8 cellular contexts compared by ENCODE assay signal in the genomic region with DNA sequence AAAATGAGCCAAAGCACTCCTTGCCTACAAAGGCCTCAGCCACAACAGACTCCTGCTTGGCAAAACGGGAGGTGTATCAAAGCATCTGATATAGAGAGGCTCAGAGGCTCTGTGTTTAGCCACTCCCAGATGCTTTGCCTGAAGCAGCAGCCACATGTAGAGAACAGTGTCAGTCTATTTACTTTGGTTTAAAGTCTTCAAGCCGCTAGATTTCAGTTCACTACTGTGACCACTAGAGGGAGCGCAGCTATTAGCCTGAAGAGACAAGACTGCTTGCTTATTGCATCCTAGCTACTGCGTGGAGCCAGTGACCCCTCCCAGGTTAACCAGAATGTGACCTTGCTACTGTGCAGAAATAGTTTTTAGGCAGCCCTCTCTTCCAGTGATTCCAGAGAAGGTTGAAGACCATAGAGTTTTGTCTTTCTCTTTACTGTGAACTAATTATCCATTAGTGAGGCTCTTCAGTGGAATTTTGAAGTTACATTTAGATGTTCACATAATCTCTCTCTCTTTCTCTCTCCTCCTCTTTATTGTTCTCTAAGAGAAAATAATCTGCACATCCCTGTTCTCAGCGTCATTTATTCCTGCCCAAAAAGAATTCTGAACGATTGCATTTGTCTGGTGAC.
A peak's percentile ranks its signal among the peaks of the same experiment; 100 is the strongest.
DNase-seq lines count a peak whose midpoint lies in the region; ATAC-seq and TF ChIP-seq lines count a peak whose summit lies in the region.

No MANE protein-coding gene starts in this region.

- in situ Hi-C loops in astrocyte of the spinal cord (cut with HindIII; ENCODE audit: low sequenced_read_pairs): no loop called here

- TF ChIP-seq CTCF in AG04449 (IDR thresholded peaks at IDR 0.05; ENCODE audit: insufficient read depth, low read length, missing control alignments) (peak; percentile 90), astrocyte of the spinal cord (IDR thresholded peaks at IDR 0.05; ENCODE audit: low read depth, low read length) (peak; percentile 92)

- peak; percentile 99 for ATAC-seq in GM18517 (IDR thresholded peaks at IDR 0.05; ENCODE audit: unreplicated experiment)
- ATAC-seq in HG02981 (IDR thresholded peaks at IDR 0.05; ENCODE audit: unreplicated experiment): peak; percentile 99

- POLR2A ChIA-PET in AG04449 (lab: Yijun Ruan, JAX): no interaction called here

- DNase-seq in AG04449 (ENCODE audit: low read depth, low spot score): peak; percentile 56
- DNase-seq in NCI-H187 treated with DMSO at 0.1 percent for 48 hours (lab: John Stamatoyannopoulos, UW): peak; percentile 75
- peak; percentile 28 for DNase-seq in T-helper 9 cell
- peak; percentile 90 for DNase-seq in astrocyte of the spinal cord (ENCODE audit: low read depth, low spot score)
- DNase-seq in iPS DF 19.7 (ENCODE audit: low read depth, low spot score): peak; percentile 70
- peak; percentile 85 for DNase-seq in smooth muscle cell of the brain vasculature (ENCODE audit: low read depth, low spot score)

- no peak overlapping the region for H3K4me3 ChIP-seq in AG04449 (ENCODE audit: low read depth, low read length)
- H3K4me3 ChIP-seq in astrocyte of the spinal cord (ENCODE audit: low read depth, low read length): no peak overlapping the region

- CTCF ChIA-PET in AG04449 (lab: Yijun Ruan, JAX): interaction anchor here (0.6 to 4.9 kb wide), 19 partner anchors 9 to 707 kb away, joined by 3 to 91 read pairs (median 4); a partner anchor contains a TSS

Comparison
In these comparisons a context has a peak if more than half of its experiments do, and no peak if none do; other contexts are left out.
1. DNase-seq: peak in every context shown above with its lines; median percentile 90 in astrocyte of the spinal cord; 85 in smooth muscle cell of the brain vasculature; 75 in NCI-H187 treated with DMSO at 0.1 percent for 48 hours; 70 in iPS DF 19.7; 56 in AG04449; 28 in T-helper 9 cell.